ENCODE assay signal across 21 cellular contexts in the genomic region with DNA sequence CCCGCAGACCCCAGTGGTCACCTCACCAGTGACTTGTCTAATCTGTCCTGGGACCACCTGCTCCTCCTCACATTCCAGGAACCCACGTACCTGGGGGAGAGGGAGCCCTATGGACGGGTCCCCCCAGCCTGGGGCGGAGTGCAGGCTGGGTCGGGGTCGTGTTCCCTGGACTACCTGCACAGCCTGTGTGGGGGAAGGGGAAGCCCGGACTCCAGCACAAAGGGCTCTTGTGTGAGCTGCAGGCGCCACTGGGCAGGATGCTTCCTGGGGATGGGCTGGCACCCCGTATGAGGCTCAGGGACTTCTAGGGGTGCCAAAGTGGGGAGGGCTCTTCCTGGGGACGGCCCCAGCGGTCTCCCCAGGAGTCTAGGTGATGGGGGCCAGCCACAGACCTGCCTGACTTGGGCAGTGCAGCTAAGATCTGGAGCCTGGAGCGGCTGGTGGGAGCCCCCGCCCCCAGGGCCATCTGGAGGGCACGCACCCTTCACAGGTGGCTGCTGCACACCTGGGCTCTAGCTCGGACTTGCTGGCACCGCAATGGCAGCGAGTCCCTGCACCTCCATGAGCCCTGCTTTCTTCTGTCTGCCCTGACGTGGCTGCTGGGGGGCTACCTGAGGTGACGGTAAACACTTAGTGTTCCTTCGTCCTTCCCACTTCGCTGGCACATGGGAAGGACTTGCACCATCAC. TPM values are rescaled to one million over a fixed set of nuclear protein-coding genes. Genes with fewer than 3 reads are reported as not detected.
DNase-seq lines count a peak whose midpoint lies in the region; ATAC-seq, FAIRE-seq and TF ChIP-seq lines count a peak whose summit lies in the region.
"Had no signal": no experiment of that assay in that cellular context is flagged by ENCODE, and none has a peak within 500 bp of the region (broad histone marks: within the 10 kb centered on the region; RNA-seq: fewer than 3 reads in every experiment).

No MANE protein-coding gene starts in this region.

- H3K4me1 ChIP-seq in HepG2 (ENCODE audit: insufficient read depth, low read length): peaks cover 62% of the 10 kb centered on the region
- H3K4me1 ChIP-seq in right lobe of liver: peaks cover 0 to 69% (median 23%) of the 10 kb centered on the region in 4 donors
- peaks cover 33 to 73% (median 41%) of the 10 kb centered on the region in 3 donors for H3K4me1 ChIP-seq in esophagus squamous epithelium
- peaks cover 39% of the 10 kb centered on the region for H3K4me1 ChIP-seq in psoas muscle
- H3K4me1 ChIP-seq in aorta (ENCODE audit: control insufficient read depth in 1 of 2, insufficient read depth in 2 of 2, low read length in 2 of 2): no peaks in the 10 kb centered on the region

- no TSS peak for BruUV-seq in HepG2 (replicated peaks; lab: Mats Ljungman, UMichigan)

- DNase-seq in HepG2 (ENCODE audit: low spot score) (no peak), right lobe of liver (no peak), esophagus squamous epithelium (lab: John Stamatoyannopoulos, UW) (no peak), psoas muscle (peak in 1 of 2 donors; percentile 12), aorta (peak in 1 of 2 donors; percentile 48), erythroblast (lab: John Stamatoyannopoulos, UW) (no peak)
- DNase-seq: activated CD8-positive, alpha-beta T cell treated with anti-CD3 and anti-CD28 coated beads, Interleukin-2, amount 10 ng/mL, durations not matched to agents 7 days and 5 days; activated T-cell treated with anti-CD3 and anti-CD28 coated beads, Interleukin-2, amount 50 U/mL, for 48 hours; GOT3; lower lobe of right lung; NCI-H1694 treated with DMSO at 0.1 percent for 48 hours; NCI-H510A; posterior cingulate gyrus; stimulated activated CD8-positive, alpha-beta memory T cell treated with anti-CD3 and anti-CD28 coated beads, Interleukin-4, amount 100 ng/mL, for 48 hours had no signal

- peak overlapping the region; percentile 25; the same call in 1 of the 2 replicates for H3K9ac ChIP-seq in HepG2 (ENCODE audit: insufficient read depth, low read depth, low read length)

- TF ChIP-seq CTCF in HepG2 (CRISPR knock-in tag; IDR thresholded peaks at IDR 0.05): no peak
- TF ChIP-seq CTCF in right lobe of liver (IDR thresholded peaks at IDR 0.05): no peak
- no peak for TF ChIP-seq CTCF in esophagus squamous epithelium (IDR thresholded peaks at IDR 0.05)
- TF ChIP-seq CTCF in psoas muscle (IDR thresholded peaks at IDR 0.05): no peak

- H3K79me2 ChIP-seq in HepG2 (ENCODE audit: insufficient read depth, low read length): peaks cover 37% of the 10 kb centered on the region

- WGBS in HepG2 (ENCODE audit: low lambda C conversion rate): 100% methylated on average over 5 of the region's 21 CpGs
- no CpG with 5 or more reads among the region's 21 CpGs for WGBS in right lobe of liver (ENCODE audit: insufficient coverage, low coverage, low lambda C conversion rate, missing lambda C conversion rate)
- 94 to 97% methylated on average over 6 to 7 of the region's 21 CpGs for WGBS in esophagus squamous epithelium, 2 donors
- WGBS in psoas muscle, 3 donors: 93 to 95% (median 94%) methylated on average over 21 of the region's 21 CpGs
- WGBS in aorta, 2 donors: 73 to 76% methylated on average over 21 of the region's 21 CpGs

- no peak for TF ChIP-seq RAD21 in HepG2 (CRISPR knock-in tag; IDR thresholded peaks at IDR 0.05)

- H3K4me2 ChIP-seq in HepG2 (ENCODE audit: low read depth, low read length): peak overlapping the region; percentile 31; the same call in 1 of the 2 replicates

- H4K20me1 ChIP-seq in HepG2 (ENCODE audit: insufficient read depth, low read length): peaks cover 48% of the 10 kb centered on the region

- POLR2A ChIA-PET in HepG2 (lab: Yijun Ruan, JAX): interaction anchor here (0.9 to 1.5 kb wide), 3 partner anchors 8 to 28 kb away, joined by 3 to 5 read pairs (median 4); partner anchors contain the start of genes PAM16 and VASN

- no peak for FAIRE-seq in HepG2 (lab: Jason Lieb, UNC)

- H3K27me3 ChIP-seq in HepG2 (ENCODE audit: control insufficient read depth in 1 of 2, insufficient read depth in 2 of 2, low read length in 2 of 2): no peaks in the 10 kb centered on the region
- no peaks in the 10 kb centered on the region for H3K27me3 ChIP-seq in right lobe of liver
- no peaks in the 10 kb centered on the region for H3K27me3 ChIP-seq in esophagus squamous epithelium
- H3K27me3 ChIP-seq in psoas muscle (ENCODE audit: insufficient read depth in 3 of 3, low read length in 2 of 3): no peaks in the 10 kb centered on the region
- H3K27me3 ChIP-seq in aorta (ENCODE audit: control insufficient read depth in 1 of 2, insufficient read depth in 2 of 2, low read length in 1 of 2): no peaks in the 10 kb centered on the region
- H3K27me3 ChIP-seq: body of pancreas had no signal

- 0 out of 4 replicates have a peak, but pooled peaks of 1 of the 2 experiments have one; percentile 25 for TF ChIP-seq POLR2A in HepG2 (IDR thresholded peaks at IDR 0.05; ENCODE audit: insufficient read depth in 1 of 2, low read depth in 2 of 2, low read length in 2 of 2)
- TF ChIP-seq POLR2A in right lobe of liver (IDR thresholded peaks at IDR 0.05): no peak
- TF ChIP-seq POLR2A in esophagus squamous epithelium (IDR thresholded peaks at IDR 0.05): no peak
- TF ChIP-seq POLR2A in erythroblast (IDR thresholded peaks at IDR 0.05; ENCODE audit: low read length): no peak

- H3K4me3 ChIP-seq in HepG2 (replicated peaks in 1 of 3; ENCODE audit: insufficient read depth in 1 of 3, low read depth in 2 of 3, low read length in 3 of 3): peak overlapping the region in 1 of 3 experiments; percentile 11; a peak in 1 of 6 replicates
- H3K4me3 ChIP-seq in right lobe of liver: no peak overlapping the region
- H3K4me3 ChIP-seq in esophagus squamous epithelium: no peak overlapping the region
- no peak overlapping the region for H3K4me3 ChIP-seq in psoas muscle
- no peak overlapping the region for H3K4me3 ChIP-seq in aorta (ENCODE audit: low read length in 2 of 2)
- H3K4me3 ChIP-seq: body of pancreas, lower lobe of right lung had no signal

- peaks cover 7 to 13% of the 10 kb centered on the region in 2 experiments for H3K36me3 ChIP-seq in HepG2 (replicated peaks in 1 of 2; ENCODE audit: control insufficient read depth in 1 of 2, insufficient read depth in 2 of 2, low read length in 2 of 2)
- peaks cover 0 to 26% (median 9%) of the 10 kb centered on the region in 4 donors for H3K36me3 ChIP-seq in right lobe of liver
- peaks cover 0 to 61% (median 14%) of the 10 kb centered on the region in 3 donors for H3K36me3 ChIP-seq in esophagus squamous epithelium
- no peaks in the 10 kb centered on the region for H3K36me3 ChIP-seq in psoas muscle (ENCODE audit: insufficient read depth in 1 of 2, low read depth in 1 of 2)
- peaks cover 0 to 13% of the 10 kb centered on the region in 2 donors for H3K36me3 ChIP-seq in aorta (ENCODE audit: control insufficient read depth in 1 of 2, insufficient read depth in 2 of 2, low read length in 1 of 2)

- H3K27ac ChIP-seq in HepG2 (ENCODE audit: extremely low read length, insufficient read depth, low read length) (peak overlapping the region; percentile 52), right lobe of liver (no peak overlapping the region), esophagus squamous epithelium (peak overlapping the region in 3 of 4 donors; percentile 59 to 87 (median 84)), psoas muscle (peak overlapping the region; percentile 21), aorta (ENCODE audit: low read depth in 1 of 2, low read length in 2 of 2) (peak overlapping the region; percentile 57 to 91)
- H3K27ac ChIP-seq: epithelial cell of prostate, VCaP had no signal

- H2AFZ ChIP-seq in HepG2 (ENCODE audit: low read length): no peak overlapping the region

- intact Hi-C loops in HepG2 (cut with micrococcal nuclease; ENCODE audit: unreplicated experiment): no loop called here
- intact Hi-C loops in right lobe of liver (cut with DNase I): no loop called here
- intact Hi-C loops in esophagus squamous epithelium (cut with DNase I): no loop called here
- intact Hi-C loops in psoas muscle (cut with DNase I): no loop called here
- intact Hi-C loops in aorta (cut with DNase I): no loop called here

- TF ChIP-seq EP300 in HepG2 (IDR thresholded peaks at IDR 0.05; ENCODE audit: low read depth in 2 of 2, low read length in 2 of 2) (no peak), HepG2 (CRISPR knock-in tag; IDR thresholded peaks at IDR 0.05; ENCODE audit: borderline replicate concordance) (no peak)

- CTCF ChIA-PET in HepG2 (lab: Yijun Ruan, JAX; ENCODE audit: low intra/inter-chr PET ratio, low total read pairs): interaction anchor here (2.1 kb wide), 1 partner anchor 21 kb away, joined by 10 read pairs; no protein-coding TSS in a partner anchor

- ATAC-seq in HepG2: peak; percentile 7; the same call in 2 of the 3 replicates
- no peak for ATAC-seq in right lobe of liver
- ATAC-seq in psoas muscle: no peak
- no peak for ATAC-seq in aorta (ENCODE audit: low FRiP score)
- no peak for ATAC-seq in GM21737 (IDR thresholded peaks at IDR 0.05; ENCODE audit: unreplicated experiment)
- ATAC-seq in HG03442 (IDR thresholded peaks at IDR 0.05; ENCODE audit: unreplicated experiment): no peak
- ATAC-seq: activated CD8-positive, alpha-beta T cell treated with anti-CD3 and anti-CD28 coated beads, Interleukin-2, amount 10 ng/mL, durations not matched to agents 7 days and 5 days; body of pancreas; lower lobe of right lung; naive thymus-derived CD4-positive, alpha-beta T cell had no signal

- H3K9me3 ChIP-seq in HepG2 (ENCODE audit: low read length) (no peaks in the 10 kb centered on the region), right lobe of liver (no peaks in the 10 kb centered on the region), esophagus squamous epithelium (no peaks in the 10 kb centered on the region), psoas muscle (no peaks in the 10 kb centered on the region), aorta (ENCODE audit: control insufficient read depth, low read length) (no peaks in the 10 kb centered on the region)
- H3K9me3 ChIP-seq: body of pancreas, lower lobe of right lung had no signal

- in situ Hi-C loops in HepG2 (cut with HindIII; ENCODE audit: extremely low pct_ligation_motif_present, low pct_unique_long_range_greater_than_20kb): no loop called here

RNA-seq across cellular contexts. Expression of gene VASN, which starts 7.5 kb away (rescaled TPM):
- total RNA-seq in HepG2 (2016; rRNA removed; fragmentation: Illumina TruSeq; extraction: Trizol) (6.9 and 18.2 TPM in 2 replicates), right lobe of liver (10 to 100 TPM; 13.5 to 22.9 (median 16.8) TPM), esophagus squamous epithelium (10 to 100 TPM in 3 of 4 donors, 1 to 10 TPM in 1; 9.2 to 20.2 (median 14.2) TPM), psoas muscle (1 to 10 TPM; 3.0 to 3.6 (median 3.4) TPM), aorta (100 to 1,000 TPM in 1 of 2 donors, 10 to 100 TPM in 1; 67.0 to 120 TPM)
- total RNA-seq in HepG2 (2016; cell fraction: cytosol; rRNA removed; fragmentation: Illumina TruSeq; extraction: Trizol; ENCODE audit: low read depth): 2.8 and 3.3 TPM in 2 replicates
- total RNA-seq in HepG2 (2016; cell fraction: insoluble cytoplasmic fraction; rRNA removed; fragmentation: Illumina TruSeq; extraction: Trizol): 5.9 and 17.8 TPM in 2 replicates
- 5.8 and 6.6 TPM in 2 replicates for total RNA-seq in HepG2 (2016; cell fraction: membrane; rRNA removed; fragmentation: Illumina TruSeq; extraction: Trizol)
- total RNA-seq in HepG2 (2016; cell fraction: nucleus; rRNA removed; fragmentation: Illumina TruSeq; extraction: Trizol): 22.5 and 25.6 TPM in 2 replicates
- polyA plus RNA-seq in HepG2 (2011; rRNA removed) (8.4 and 15.5 TPM in 2 replicates), psoas muscle (1 to 10 TPM; 2.0 to 3.8 (median 3.3) TPM), aorta (10 to 100 TPM; 21.7 to 51.3 TPM)
- polyA plus RNA-seq in HepG2 (2011; cell fraction: cytosol; rRNA removed): 9.0 and 15.7 TPM in 2 replicates
- 47.1 and 58.1 TPM in 2 replicates for polyA plus RNA-seq in HepG2 (2011; cell fraction: nucleus; rRNA removed)
- 9.8 and 16.9 TPM in 2 replicates for polyA plus RNA-seq in HepG2 (2012)
- polyA plus RNA-seq in HepG2 (2016; cell fraction: cytosol; fragmentation: Illumina TruSeq; extraction: Trizol; ENCODE audit: low read depth): 2.3 and 2.6 TPM in 2 replicates
- 7.7 and 10.2 TPM in 2 replicates for polyA plus RNA-seq in HepG2 (2016; cell fraction: insoluble cytoplasmic fraction; fragmentation: Illumina TruSeq; extraction: Trizol; ENCODE audit: low read depth)
- polyA plus RNA-seq in HepG2 (2016; cell fraction: membrane; fragmentation: Illumina TruSeq; extraction: Trizol; ENCODE audit: low read depth): 3.1 and 4.1 TPM in 2 replicates
- 40.8 and 43.4 TPM in 2 replicates for polyA plus RNA-seq in HepG2 (2016; cell fraction: nucleus; fragmentation: Illumina TruSeq; extraction: Trizol; ENCODE audit: insufficient read depth, low read depth)
- polyA minus RNA-seq in HepG2 (2011; rRNA and poly(A)+ RNA removed; ENCODE audit: low replicate concordance): 1.2 and 47.2 TPM in 2 replicates
- 18.8 and 21.5 TPM in 2 replicates for polyA minus RNA-seq in HepG2 (2011; cell fraction: cytosol; rRNA and poly(A)+ RNA removed)
- polyA minus RNA-seq in HepG2 (2011; cell fraction: nucleus; rRNA and poly(A)+ RNA removed): 32.1 and 35.9 TPM in 2 replicates
- total RNA-seq: activated CD8-positive, alpha-beta T cell treated with anti-CD3 and anti-CD28 coated beads, Interleukin-2, amount 10 ng/mL, durations not matched to agents 7 days and 5 days; T-helper 1 cell treated with Interleukin-12 subunit alpha and Interleukin-12 subunit beta and Interleukin-4 antibody, amounts not matched to agents 30 ng/mL and 1 ng/mL, for 36 hours had no signal

RNA-seq across cellular contexts. Expression of gene PAM16, which starts 28.0 kb away (rescaled TPM):
- total RNA-seq in HepG2 (2016; rRNA removed; fragmentation: Illumina TruSeq; extraction: Trizol) (39.5 and 51.8 TPM in 2 replicates), right lobe of liver (10 to 100 TPM; 27.9 to 45.9 (median 32.8) TPM), esophagus squamous epithelium (10 to 100 TPM; 29.5 to 40.8 (median 33.2) TPM), psoas muscle (10 to 100 TPM; 60.5 to 84.2 (median 70.7) TPM), aorta (10 to 100 TPM; 23.6 to 25.5 TPM)
- total RNA-seq in HepG2 (2016; cell fraction: cytosol; rRNA removed; fragmentation: Illumina TruSeq; extraction: Trizol; ENCODE audit: low read depth): 62.7 and 78.9 TPM in 2 replicates
- total RNA-seq in HepG2 (2016; cell fraction: insoluble cytoplasmic fraction; rRNA removed; fragmentation: Illumina TruSeq; extraction: Trizol): 44.0 and 55.1 TPM in 2 replicates
- total RNA-seq in HepG2 (2016; cell fraction: membrane; rRNA removed; fragmentation: Illumina TruSeq; extraction: Trizol): 48.0 and 59.1 TPM in 2 replicates
- 21.8 and 30.9 TPM in 2 replicates for total RNA-seq in HepG2 (2016; cell fraction: nucleus; rRNA removed; fragmentation: Illumina TruSeq; extraction: Trizol)
- polyA plus RNA-seq in HepG2 (2011; rRNA removed) (51.5 and 64.5 TPM in 2 replicates), psoas muscle (100 to 1,000 TPM; 144 to 163 (median 160) TPM), aorta (10 to 100 TPM; 41.7 to 65.2 TPM)
- polyA plus RNA-seq in HepG2 (2011; cell fraction: cytosol; rRNA removed): 79.1 and 106 TPM in 2 replicates
- polyA plus RNA-seq in HepG2 (2011; cell fraction: nucleus; rRNA removed): 59.7 and 63.8 TPM in 2 replicates
- polyA plus RNA-seq in HepG2 (2012): 28.9 and 43.2 TPM in 2 replicates
- polyA plus RNA-seq in HepG2 (2016; cell fraction: cytosol; fragmentation: Illumina TruSeq; extraction: Trizol; ENCODE audit: low read depth): 51.5 and 69.1 TPM in 2 replicates
- 31.2 and 31.7 TPM in 2 replicates for polyA plus RNA-seq in HepG2 (2016; cell fraction: insoluble cytoplasmic fraction; fragmentation: Illumina TruSeq; extraction: Trizol; ENCODE audit: low read depth)
- 35.5 and 47.0 TPM in 2 replicates for polyA plus RNA-seq in HepG2 (2016; cell fraction: membrane; fragmentation: Illumina TruSeq; extraction: Trizol; ENCODE audit: low read depth)
- polyA plus RNA-seq in HepG2 (2016; cell fraction: nucleus; fragmentation: Illumina TruSeq; extraction: Trizol; ENCODE audit: insufficient read depth, low read depth): 70.3 and 85.7 TPM in 2 replicates
- 22.9 and 24.5 TPM in 2 replicates for polyA minus RNA-seq in HepG2 (2011; rRNA and poly(A)+ RNA removed; ENCODE audit: low replicate concordance)
- 13.2 and 17.4 TPM in 2 replicates for polyA minus RNA-seq in HepG2 (2011; cell fraction: cytosol; rRNA and poly(A)+ RNA removed)
- polyA minus RNA-seq in HepG2 (2011; cell fraction: nucleus; rRNA and poly(A)+ RNA removed): 12.3 and 12.9 TPM in 2 replicates

RNA-seq across cellular contexts. Expression of gene CORO7, which starts 37.3 kb away (rescaled TPM):
- total RNA-seq in HepG2 (2016; rRNA removed; fragmentation: Illumina TruSeq; extraction: Trizol) (5.9 and 9.9 TPM in 2 replicates), right lobe of liver (10 to 100 TPM in 5 of 6 experiments, 1 to 10 TPM in 1; 7.8 to 22.9 (median 13.3) TPM), esophagus squamous epithelium (10 to 100 TPM; 15.8 to 25.9 (median 17.8) TPM), psoas muscle (1 to 10 TPM; 5.2 to 7.9 (median 7.2) TPM), aorta (10 to 100 TPM; 42.6 to 60.1 TPM)
- 5.5 and 8.0 TPM in 2 replicates for total RNA-seq in HepG2 (2016; cell fraction: cytosol; rRNA removed; fragmentation: Illumina TruSeq; extraction: Trizol; ENCODE audit: low read depth)
- 4.0 and 11.9 TPM in 2 replicates for total RNA-seq in HepG2 (2016; cell fraction: insoluble cytoplasmic fraction; rRNA removed; fragmentation: Illumina TruSeq; extraction: Trizol)
- 3.5 and 3.8 TPM in 2 replicates for total RNA-seq in HepG2 (2016; cell fraction: membrane; rRNA removed; fragmentation: Illumina TruSeq; extraction: Trizol)
- 13.2 and 15.4 TPM in 2 replicates for total RNA-seq in HepG2 (2016; cell fraction: nucleus; rRNA removed; fragmentation: Illumina TruSeq; extraction: Trizol)
- polyA plus RNA-seq in HepG2 (2011; rRNA removed) (14.3 and 17.1 TPM in 2 replicates), psoas muscle (1 to 10 TPM; 3.4 to 5.8 (median 3.9) TPM), aorta (10 to 100 TPM; 15.3 to 38.8 TPM)
- 2.7 and 6.4 TPM in 2 replicates for polyA plus RNA-seq in HepG2 (2011; cell fraction: cytosol; rRNA removed)
- 179 and 209 TPM in 2 replicates for polyA plus RNA-seq in HepG2 (2011; cell fraction: nucleus; rRNA removed)
- 9.1 and 11.1 TPM in 2 replicates for polyA plus RNA-seq in HepG2 (2012)
- polyA plus RNA-seq in HepG2 (2016; cell fraction: cytosol; fragmentation: Illumina TruSeq; extraction: Trizol; ENCODE audit: low read depth): 0.66 and 0.77 TPM in 2 replicates
- polyA plus RNA-seq in HepG2 (2016; cell fraction: insoluble cytoplasmic fraction; fragmentation: Illumina TruSeq; extraction: Trizol; ENCODE audit: low read depth): 4.2 and 5.3 TPM in 2 replicates
- 1.1 and 2.1 TPM in 2 replicates for polyA plus RNA-seq in HepG2 (2016; cell fraction: membrane; fragmentation: Illumina TruSeq; extraction: Trizol; ENCODE audit: low read depth)
- polyA plus RNA-seq in HepG2 (2016; cell fraction: nucleus; fragmentation: Illumina TruSeq; extraction: Trizol; ENCODE audit: insufficient read depth, low read depth): 28.1 and 39.8 TPM in 2 replicates
- polyA minus RNA-seq in HepG2 (2011; rRNA and poly(A)+ RNA removed; ENCODE audit: low replicate concordance): 26.6 and 27.6 TPM in 2 replicates
- 8.2 and 9.7 TPM in 2 replicates for polyA minus RNA-seq in HepG2 (2011; cell fraction: cytosol; rRNA and poly(A)+ RNA removed)
- polyA minus RNA-seq in HepG2 (2011; cell fraction: nucleus; rRNA and poly(A)+ RNA removed): 35.3 and 35.7 TPM in 2 replicates

RNA-seq across cellular contexts. Expression of gene DNAJA3, which starts 46.5 kb away (rescaled TPM):
- total RNA-seq in HepG2 (2016; rRNA removed; fragmentation: Illumina TruSeq; extraction: Trizol) (75.3 and 77.0 TPM in 2 replicates), right lobe of liver (100 to 1,000 TPM in 2 of 6 experiments, 10 to 100 TPM in 4; 36.4 to 110 (median 49.0) TPM), esophagus squamous epithelium (10 to 100 TPM; 45.2 to 59.1 (median 49.1) TPM), psoas muscle (100 to 1,000 TPM in 1 of 4 donors, 10 to 100 TPM in 3; 77.4 to 110 (median 80.5) TPM), aorta (10 to 100 TPM; 22.7 to 26.6 TPM)
- total RNA-seq in HepG2 (2016; cell fraction: cytosol; rRNA removed; fragmentation: Illumina TruSeq; extraction: Trizol; ENCODE audit: low read depth): 25.0 and 28.5 TPM in 2 replicates
- 71.5 and 76.4 TPM in 2 replicates for total RNA-seq in HepG2 (2016; cell fraction: insoluble cytoplasmic fraction; rRNA removed; fragmentation: Illumina TruSeq; extraction: Trizol)
- total RNA-seq in HepG2 (2016; cell fraction: membrane; rRNA removed; fragmentation: Illumina TruSeq; extraction: Trizol): 43.5 and 45.7 TPM in 2 replicates
- 42.9 and 52.3 TPM in 2 replicates for total RNA-seq in HepG2 (2016; cell fraction: nucleus; rRNA removed; fragmentation: Illumina TruSeq; extraction: Trizol)
- polyA plus RNA-seq in HepG2 (2011; rRNA removed) (79.9 and 83.3 TPM in 2 replicates), psoas muscle (100 to 1,000 TPM in 1 of 3 donors, 10 to 100 TPM in 2; 68.0 to 104 (median 95.9) TPM), aorta (10 to 100 TPM; 16.0 to 19.1 TPM)
- polyA plus RNA-seq in HepG2 (2011; cell fraction: cytosol; rRNA removed): 73.4 and 79.2 TPM in 2 replicates
- 121 and 132 TPM in 2 replicates for polyA plus RNA-seq in HepG2 (2011; cell fraction: nucleus; rRNA removed)
- polyA plus RNA-seq in HepG2 (2012): 51.0 and 51.3 TPM in 2 replicates
- polyA plus RNA-seq in HepG2 (2016; cell fraction: cytosol; fragmentation: Illumina TruSeq; extraction: Trizol; ENCODE audit: low read depth): 9.0 and 9.9 TPM in 2 replicates
- polyA plus RNA-seq in HepG2 (2016; cell fraction: insoluble cytoplasmic fraction; fragmentation: Illumina TruSeq; extraction: Trizol; ENCODE audit: low read depth): 60.7 and 69.6 TPM in 2 replicates
- polyA plus RNA-seq in HepG2 (2016; cell fraction: membrane; fragmentation: Illumina TruSeq; extraction: Trizol; ENCODE audit: low read depth): 16.3 and 18.8 TPM in 2 replicates
- 95.3 and 101 TPM in 2 replicates for polyA plus RNA-seq in HepG2 (2016; cell fraction: nucleus; fragmentation: Illumina TruSeq; extraction: Trizol; ENCODE audit: insufficient read depth, low read depth)
- 68.2 and 70.0 TPM in 2 replicates for polyA minus RNA-seq in HepG2 (2011; rRNA and poly(A)+ RNA removed; ENCODE audit: low replicate concordance)
- polyA minus RNA-seq in HepG2 (2011; cell fraction: cytosol; rRNA and poly(A)+ RNA removed): 33.7 and 41.2 TPM in 2 replicates
- polyA minus RNA-seq in HepG2 (2011; cell fraction: nucleus; rRNA and poly(A)+ RNA removed): 60.1 and 62.8 TPM in 2 replicates

Comparison
In these comparisons a context has a peak if more than half of its experiments do, and no peak if none do; other contexts are left out.
1. H3K27ac ChIP-seq: peak in HepG2 (single experiment), esophagus squamous epithelium (3 of 4), psoas muscle (single experiment) and aorta (2 of 2); none in right lobe of liver (0 of 3).